In genomic region chr6:63923139-63923739, GRCh38 we compare ENCODE assay signal across 8 cellular contexts.
DNase-seq lines count a peak whose midpoint lies in the region; ATAC-seq and TF ChIP-seq lines count a peak whose summit lies in the region.

No MANE protein-coding gene starts in this region.

- intact Hi-C loops in head of caudate nucleus (cut with DNase I), result loop anchor here (10.0 kb wide), 1 partner anchor 412 kb away; no protein-coding TSS in a partner anchor

- H3K27me3 ChIP-seq in DND-41 (ENCODE audit: insufficient read depth, low read length, poor library complexity) (no peaks in the 10 kb centered on the region), Peyer's patch (no peaks in the 10 kb centered on the region)

- no peak overlapping the region for H3K4me2 ChIP-seq in DND-41 (ENCODE audit: insufficient read depth, low read length)

- DNase-seq in DND-41 (no peak), Peyer's patch (no peak), fibroblast of mammary gland (ENCODE audit: low read depth) (peak; percentile 59), retinal pigment epithelial cell (ENCODE audit: low read depth) (no peak), head of caudate nucleus (no peak)
- DNase-seq in activated CD4-positive, CD25-positive, alpha-beta regulatory T cell treated with anti-CD3 and anti-CD28 coated beads, Interleukin-2, amount 50 U/mL, for 72 hours, result no peak

- H3K79me2 ChIP-seq in DND-41 (ENCODE audit: insufficient read depth, low read length), result no peaks in the 10 kb centered on the region

- TF ChIP-seq CTCF in DND-41 (IDR thresholded peaks at IDR 0.05; ENCODE audit: borderline replicate concordance, extremely low read depth, low read length, poor library complexity, severe bottlenecking) (peak; percentile 76), Peyer's patch (IDR thresholded peaks at IDR 0.05) (peak in 4 of 6 experiments; percentile 55 to 72 (median 68)), fibroblast of mammary gland (conservative IDR thresholded peaks at IDR 0.05; ENCODE audit: control insufficient read depth, insufficient read depth, low read depth, low read length) (peak; percentile 61), retinal pigment epithelial cell (conservative IDR thresholded peaks at IDR 0.05; ENCODE audit: low read depth, low read length) (peak; percentile 62)

- H3K4me1 ChIP-seq in DND-41 (ENCODE audit: insufficient read depth, low read length) (no peaks in the 10 kb centered on the region), Peyer's patch (no peaks in the 10 kb centered on the region)

- TF ChIP-seq POLR2A in Peyer's patch (IDR thresholded peaks at IDR 0.05), result no peak

- no peak overlapping the region for H3K9ac ChIP-seq in DND-41 (ENCODE audit: low read depth, low read length)

- H3K4me3 ChIP-seq in DND-41 (ENCODE audit: low read depth in 1 of 2, low read length in 2 of 2) (no peak overlapping the region), Peyer's patch (no peak overlapping the region), fibroblast of mammary gland (ENCODE audit: control insufficient read depth, low read depth, low read length) (no peak overlapping the region), retinal pigment epithelial cell (ENCODE audit: low read length) (no peak overlapping the region)

- H4K20me1 ChIP-seq in DND-41 (ENCODE audit: insufficient read depth, low read length), result no peaks in the 10 kb centered on the region

- no peaks in the 10 kb centered on the region for H3K36me3 ChIP-seq in DND-41 (ENCODE audit: insufficient read depth, low read length)
- H3K36me3 ChIP-seq in Peyer's patch, result no peaks in the 10 kb centered on the region

- ATAC-seq in DND-41 (ENCODE audit: insufficient read depth, low read depth), result peak; percentile 55; the same call in 1 of the 3 replicates
- ATAC-seq in GM19467 (IDR thresholded peaks at IDR 0.05; ENCODE audit: unreplicated experiment), result peak; percentile 77
- ATAC-seq in HG03469 (IDR thresholded peaks at IDR 0.05; ENCODE audit: unreplicated experiment), result peak; percentile 85

- H2AFZ ChIP-seq in DND-41 (ENCODE audit: low read depth, low read length), result no peak overlapping the region

- H3K27ac ChIP-seq in DND-41 (ENCODE audit: low read length) (no peak overlapping the region), Peyer's patch (no peak overlapping the region)

- no peaks in the 10 kb centered on the region for H3K9me3 ChIP-seq in DND-41 (ENCODE audit: insufficient read depth, low read length, severe bottlenecking)
- H3K9me3 ChIP-seq in Peyer's patch, result no peaks in the 10 kb centered on the region
